ENCODE assay signal across 2 cellular contexts in the genomic region with DNA sequence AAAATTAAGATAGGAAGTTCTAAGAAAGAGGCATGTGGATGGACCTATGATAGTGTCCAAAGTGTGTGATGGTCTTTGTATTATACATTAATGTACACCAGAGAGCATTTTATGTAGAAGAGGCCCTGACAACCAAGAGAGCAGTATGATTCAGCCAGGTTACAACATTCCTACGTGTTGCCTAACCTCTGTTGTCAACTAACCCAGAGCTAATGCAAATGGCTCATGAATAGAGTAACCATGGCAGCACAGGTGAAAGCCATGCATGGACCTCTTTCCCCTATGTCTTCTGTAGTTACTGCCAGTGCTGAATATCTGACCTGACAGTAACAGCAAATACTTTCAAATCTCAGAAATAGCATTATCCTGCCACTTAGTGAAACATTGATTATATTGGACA.
A peak's percentile ranks its signal among the peaks of the same experiment; 100 is the strongest.
TF ChIP-seq lines count a peak whose summit lies in the region.

No MANE protein-coding gene starts in this region.

TF ChIP-seq in GM23338, 12 proteins besides CTCF, POLR2A, EP300 and RAD21 (continued from another document):
- TF ChIP-seq, protein P1, sequence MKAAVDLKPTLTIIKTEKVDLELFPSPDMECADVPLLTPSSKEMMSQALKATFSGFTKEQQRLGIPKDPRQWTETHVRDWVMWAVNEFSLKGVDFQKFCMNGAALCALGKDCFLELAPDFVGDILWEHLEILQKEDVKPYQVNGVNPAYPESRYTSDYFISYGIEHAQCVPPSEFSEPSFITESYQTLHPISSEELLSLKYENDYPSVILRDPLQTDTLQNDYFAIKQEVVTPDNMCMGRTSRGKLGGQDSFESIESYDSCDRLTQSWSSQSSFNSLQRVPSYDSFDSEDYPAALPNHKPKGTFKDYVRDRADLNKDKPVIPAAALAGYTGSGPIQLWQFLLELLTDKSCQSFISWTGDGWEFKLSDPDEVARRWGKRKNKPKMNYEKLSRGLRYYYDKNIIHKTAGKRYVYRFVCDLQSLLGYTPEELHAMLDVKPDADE (IDR thresholded peaks at IDR 0.05) = no peak
- no peak for TF ChIP-seq ZNF331 (CRISPR knock-in tag; IDR thresholded peaks at IDR 0.05; ENCODE audit: low read depth)
- TF ChIP-seq CREB1 (CRISPR knock-in tag; IDR thresholded peaks at IDR 0.05; ENCODE audit: low read depth) = no peak
- TF ChIP-seq, protein P2, sequence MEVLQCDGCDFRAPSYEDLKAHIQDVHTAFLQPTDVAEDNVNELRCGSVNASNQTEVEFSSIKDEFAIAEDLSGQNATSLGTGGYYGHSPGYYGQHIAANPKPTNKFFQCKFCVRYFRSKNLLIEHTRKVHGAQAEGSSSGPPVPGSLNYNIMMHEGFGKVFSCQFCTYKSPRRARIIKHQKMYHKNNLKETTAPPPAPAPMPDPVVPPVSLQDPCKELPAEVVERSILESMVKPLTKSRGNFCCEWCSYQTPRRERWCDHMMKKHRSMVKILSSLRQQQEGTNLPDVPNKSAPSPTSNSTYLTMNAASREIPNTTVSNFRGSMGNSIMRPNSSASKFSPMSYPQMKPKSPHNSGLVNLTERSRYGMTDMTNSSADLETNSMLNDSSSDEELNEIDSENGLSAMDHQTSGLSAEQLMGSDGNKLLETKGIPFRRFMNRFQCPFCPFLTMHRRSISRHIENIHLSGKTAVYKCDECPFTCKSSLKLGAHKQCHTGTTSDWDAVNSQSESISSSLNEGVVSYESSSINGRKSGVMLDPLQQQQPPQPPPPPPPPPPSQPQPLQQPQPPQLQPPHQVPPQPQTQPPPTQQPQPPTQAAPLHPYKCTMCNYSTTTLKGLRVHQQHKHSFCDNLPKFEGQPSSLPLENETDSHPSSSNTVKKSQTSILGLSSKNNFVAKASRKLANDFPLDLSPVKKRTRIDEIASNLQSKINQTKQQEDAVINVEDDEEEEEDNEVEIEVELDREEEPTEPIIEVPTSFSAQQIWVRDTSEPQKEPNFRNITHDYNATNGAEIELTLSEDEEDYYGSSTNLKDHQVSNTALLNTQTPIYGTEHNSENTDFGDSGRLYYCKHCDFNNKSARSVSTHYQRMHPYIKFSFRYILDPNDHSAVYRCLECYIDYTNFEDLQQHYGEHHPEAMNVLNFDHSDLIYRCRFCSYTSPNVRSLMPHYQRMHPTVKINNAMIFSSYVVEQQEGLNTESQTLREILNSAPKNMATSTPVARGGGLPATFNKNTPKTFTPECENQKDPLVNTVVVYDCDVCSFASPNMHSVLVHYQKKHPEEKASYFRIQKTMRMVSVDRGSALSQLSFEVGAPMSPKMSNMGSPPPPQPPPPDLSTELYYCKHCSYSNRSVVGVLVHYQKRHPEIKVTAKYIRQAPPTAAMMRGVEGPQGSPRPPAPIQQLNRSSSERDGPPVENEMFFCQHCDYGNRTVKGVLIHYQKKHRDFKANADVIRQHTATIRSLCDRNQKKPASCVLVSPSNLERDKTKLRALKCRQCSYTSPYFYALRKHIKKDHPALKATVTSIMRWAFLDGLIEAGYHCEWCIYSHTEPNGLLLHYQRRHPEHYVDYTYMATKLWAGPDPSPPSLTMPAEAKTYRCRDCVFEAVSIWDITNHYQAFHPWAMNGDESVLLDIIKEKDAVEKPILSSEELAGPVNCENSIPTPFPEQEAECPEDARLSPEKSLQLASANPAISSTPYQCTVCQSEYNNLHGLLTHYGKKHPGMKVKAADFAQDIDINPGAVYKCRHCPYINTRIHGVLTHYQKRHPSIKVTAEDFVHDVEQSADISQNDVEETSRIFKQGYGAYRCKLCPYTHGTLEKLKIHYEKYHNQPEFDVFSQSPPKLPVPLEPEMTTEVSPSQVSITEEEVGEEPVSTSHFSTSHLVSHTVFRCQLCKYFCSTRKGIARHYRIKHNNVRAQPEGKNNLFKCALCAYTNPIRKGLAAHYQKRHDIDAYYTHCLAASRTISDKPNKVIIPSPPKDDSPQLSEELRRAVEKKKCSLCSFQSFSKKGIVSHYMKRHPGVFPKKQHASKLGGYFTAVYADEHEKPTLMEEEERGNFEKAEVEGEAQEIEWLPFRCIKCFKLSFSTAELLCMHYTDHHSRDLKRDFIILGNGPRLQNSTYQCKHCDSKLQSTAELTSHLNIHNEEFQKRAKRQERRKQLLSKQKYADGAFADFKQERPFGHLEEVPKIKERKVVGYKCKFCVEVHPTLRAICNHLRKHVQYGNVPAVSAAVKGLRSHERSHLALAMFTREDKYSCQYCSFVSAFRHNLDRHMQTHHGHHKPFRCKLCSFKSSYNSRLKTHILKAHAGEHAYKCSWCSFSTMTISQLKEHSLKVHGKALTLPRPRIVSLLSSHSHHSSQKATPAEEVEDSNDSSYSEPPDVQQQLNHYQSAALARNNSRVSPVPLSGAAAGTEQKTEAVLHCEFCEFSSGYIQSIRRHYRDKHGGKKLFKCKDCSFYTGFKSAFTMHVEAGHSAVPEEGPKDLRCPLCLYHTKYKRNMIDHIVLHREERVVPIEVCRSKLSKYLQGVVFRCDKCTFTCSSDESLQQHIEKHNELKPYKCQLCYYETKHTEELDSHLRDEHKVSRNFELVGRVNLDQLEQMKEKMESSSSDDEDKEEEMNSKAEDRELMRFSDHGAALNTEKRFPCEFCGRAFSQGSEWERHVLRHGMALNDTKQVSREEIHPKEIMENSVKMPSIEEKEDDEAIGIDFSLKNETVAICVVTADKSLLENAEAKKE (CRISPR knock-in tag; IDR thresholded peaks at IDR 0.05) = no peak
- TF ChIP-seq ZNF114 (CRISPR knock-in tag; IDR thresholded peaks at IDR 0.05) = no peak
- TF ChIP-seq EZH2phosphoT487 (IDR thresholded peaks at IDR 0.05; ENCODE audit: unreplicated experiment) = no peak
- no peak for TF ChIP-seq POLR2AphosphoS5 (IDR thresholded peaks at IDR 0.05; ENCODE audit: low read depth)
- TF ChIP-seq, protein P3, sequence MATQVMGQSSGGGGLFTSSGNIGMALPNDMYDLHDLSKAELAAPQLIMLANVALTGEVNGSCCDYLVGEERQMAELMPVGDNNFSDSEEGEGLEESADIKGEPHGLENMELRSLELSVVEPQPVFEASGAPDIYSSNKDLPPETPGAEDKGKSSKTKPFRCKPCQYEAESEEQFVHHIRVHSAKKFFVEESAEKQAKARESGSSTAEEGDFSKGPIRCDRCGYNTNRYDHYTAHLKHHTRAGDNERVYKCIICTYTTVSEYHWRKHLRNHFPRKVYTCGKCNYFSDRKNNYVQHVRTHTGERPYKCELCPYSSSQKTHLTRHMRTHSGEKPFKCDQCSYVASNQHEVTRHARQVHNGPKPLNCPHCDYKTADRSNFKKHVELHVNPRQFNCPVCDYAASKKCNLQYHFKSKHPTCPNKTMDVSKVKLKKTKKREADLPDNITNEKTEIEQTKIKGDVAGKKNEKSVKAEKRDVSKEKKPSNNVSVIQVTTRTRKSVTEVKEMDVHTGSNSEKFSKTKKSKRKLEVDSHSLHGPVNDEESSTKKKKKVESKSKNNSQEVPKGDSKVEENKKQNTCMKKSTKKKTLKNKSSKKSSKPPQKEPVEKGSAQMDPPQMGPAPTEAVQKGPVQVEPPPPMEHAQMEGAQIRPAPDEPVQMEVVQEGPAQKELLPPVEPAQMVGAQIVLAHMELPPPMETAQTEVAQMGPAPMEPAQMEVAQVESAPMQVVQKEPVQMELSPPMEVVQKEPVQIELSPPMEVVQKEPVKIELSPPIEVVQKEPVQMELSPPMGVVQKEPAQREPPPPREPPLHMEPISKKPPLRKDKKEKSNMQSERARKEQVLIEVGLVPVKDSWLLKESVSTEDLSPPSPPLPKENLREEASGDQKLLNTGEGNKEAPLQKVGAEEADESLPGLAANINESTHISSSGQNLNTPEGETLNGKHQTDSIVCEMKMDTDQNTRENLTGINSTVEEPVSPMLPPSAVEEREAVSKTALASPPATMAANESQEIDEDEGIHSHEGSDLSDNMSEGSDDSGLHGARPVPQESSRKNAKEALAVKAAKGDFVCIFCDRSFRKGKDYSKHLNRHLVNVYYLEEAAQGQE (IDR thresholded peaks at IDR 0.05; ENCODE audit: unreplicated experiment) = no peak
- no peak for TF ChIP-seq EZH2 (IDR thresholded peaks at IDR 0.05; ENCODE audit: low read depth, unreplicated experiment)
- no peak for TF ChIP-seq NANOG (IDR thresholded peaks at IDR 0.05; ENCODE audit: borderline replicate concordance)

TF ChIP-seq in H1, 55 proteins besides CTCF, POLR2A, EP300 and RAD21 (continued from another document):
- peak; percentile 87 for TF ChIP-seq CEBPB (IDR thresholded peaks at IDR 0.05; ENCODE audit: low read depth, low read length)
- TF ChIP-seq, protein P4, sequence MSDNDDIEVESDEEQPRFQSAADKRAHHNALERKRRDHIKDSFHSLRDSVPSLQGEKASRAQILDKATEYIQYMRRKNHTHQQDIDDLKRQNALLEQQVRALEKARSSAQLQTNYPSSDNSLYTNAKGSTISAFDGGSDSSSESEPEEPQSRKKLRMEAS (IDR thresholded peaks at IDR 0.05) = no peak
